In the genomic region with DNA sequence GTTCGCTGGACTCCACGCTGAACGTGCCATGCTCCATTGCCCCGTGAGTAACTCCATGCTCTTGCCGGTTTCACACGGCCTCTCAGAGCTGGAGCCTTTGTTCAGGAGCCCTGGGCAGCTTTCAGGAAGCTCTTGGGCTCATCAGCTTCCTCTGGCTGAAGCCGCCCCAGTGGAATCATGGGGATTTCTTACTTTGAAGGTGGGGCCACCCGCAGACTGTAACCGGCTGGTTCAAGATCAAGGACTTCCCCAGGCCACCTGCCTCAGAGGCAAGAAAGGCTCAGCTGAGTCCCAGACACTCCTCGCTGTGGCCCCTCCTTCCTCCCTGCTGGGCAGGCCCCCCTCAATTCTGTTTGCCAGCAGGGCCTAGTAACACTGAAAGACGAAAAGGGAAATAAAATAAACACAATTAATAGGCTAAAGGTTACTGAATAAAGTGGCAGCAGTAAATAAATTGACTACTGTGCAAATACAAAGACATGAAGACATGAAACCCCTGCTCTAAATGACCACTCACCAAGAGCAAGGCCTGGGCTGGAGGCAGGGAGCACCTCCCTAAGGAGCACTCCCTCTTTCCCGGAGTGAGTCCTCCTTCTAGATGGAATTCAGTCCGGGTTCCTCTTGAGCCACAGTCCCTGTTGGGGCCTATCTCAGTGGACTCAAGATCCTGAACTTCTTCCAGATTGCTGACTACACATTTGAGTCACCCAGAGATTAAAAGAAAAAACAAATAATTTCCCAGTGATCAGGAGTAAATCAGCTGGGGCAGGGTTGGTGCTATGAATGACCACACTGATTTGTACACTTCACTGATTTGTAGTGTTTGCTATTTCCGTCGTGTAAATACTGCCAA, we compare ENCODE assay signal across 8 cellular contexts. TPM values are rescaled to one million over a fixed set of nuclear protein-coding genes. Genes with fewer than 3 reads are reported as not detected.
DNase-seq lines count a peak whose midpoint lies in the region; ATAC-seq and TF ChIP-seq lines count a peak whose summit lies in the region.

No MANE protein-coding gene starts in this region.

- H3K79me2 ChIP-seq in SK-N-SH (ENCODE audit: insufficient read depth), result no peaks in the 10 kb centered on the region

- ATAC-seq in Right ventricle myocardium inferior (peak; percentile 17), HG02571 (IDR thresholded peaks at IDR 0.05; ENCODE audit: unreplicated experiment) (peak; percentile 96), left lung (peak; percentile 91)

- no peak overlapping the region for H3K4me3 ChIP-seq in adipocyte (ENCODE audit: low read length)
- H3K4me3 ChIP-seq in left lung, result no peak overlapping the region
- no peak overlapping the region for H3K4me3 ChIP-seq in SK-N-SH (ENCODE audit: low read depth in 2 of 2, low read length in 1 of 2)

- CTCF ChIA-PET in SK-N-SH (lab: Yijun Ruan, JAX), result no interaction called here

- DNase-seq in Right ventricle myocardium inferior (ENCODE audit: missing footprints), result no peak
- no peak for DNase-seq in cardiac septum (ENCODE audit: low spot score)
- DNase-seq in MV-4-11 (lab: John Stamatoyannopoulos, UW), result peak; percentile 80
- DNase-seq in adipocyte (ENCODE audit: low read depth), result peak; percentile 48
- peak; percentile 77 to 83 for DNase-seq in left lung
- no peak for DNase-seq in SK-N-SH
- DNase-seq in NCI-H128 (lab: John Stamatoyannopoulos, UW; ENCODE audit: unreplicated experiment), result no peak

- no peak for TF ChIP-seq EP300 in SK-N-SH (IDR thresholded peaks at IDR 0.05; ENCODE audit: borderline replicate concordance in 1 of 2, low read depth in 1 of 2, low read length in 1 of 2)

- H3K9ac ChIP-seq in adipocyte (ENCODE audit: low read length), result no peak overlapping the region
- H3K9ac ChIP-seq in SK-N-SH, result no peak overlapping the region

- no peaks in the 10 kb centered on the region for H3K36me3 ChIP-seq in adipocyte (ENCODE audit: control insufficient read depth, insufficient read depth, low read length, severe bottlenecking)
- no peaks in the 10 kb centered on the region for H3K36me3 ChIP-seq in left lung
- H3K36me3 ChIP-seq in SK-N-SH (replicated peaks in 1 of 2; ENCODE audit: control insufficient read depth in 1 of 2, insufficient read depth in 2 of 2, low read length in 1 of 2), result no peaks in the 10 kb centered on the region

- no peak overlapping the region for H2AFZ ChIP-seq in SK-N-SH (ENCODE audit: low read depth)

- no peak for TF ChIP-seq RAD21 in SK-N-SH (IDR thresholded peaks at IDR 0.05; ENCODE audit: low read length)

- H3K9me3 ChIP-seq in adipocyte (ENCODE audit: control insufficient read depth, low read length) (no peaks in the 10 kb centered on the region), left lung (no peaks in the 10 kb centered on the region), SK-N-SH (no peaks in the 10 kb centered on the region)

- WGBS in SK-N-SH (ENCODE audit: low lambda C conversion rate), result 84% methylated on average over 13 of the region's 15 CpGs

- H3K4me2 ChIP-seq in SK-N-SH, result no peak overlapping the region

- H3K27ac ChIP-seq in left lung (peak overlapping the region; percentile 75 to 76), SK-N-SH (ENCODE audit: low read depth in 2 of 2, low read length in 1 of 2) (no peak overlapping the region)

- no peaks in the 10 kb centered on the region for H3F3A ChIP-seq in SK-N-SH (replicated peaks; ENCODE audit: insufficient read depth)

- no peaks in the 10 kb centered on the region for H3K9me2 ChIP-seq in SK-N-SH

- TF ChIP-seq CTCF in left lung (IDR thresholded peaks at IDR 0.05), result no peak
- no peak for TF ChIP-seq CTCF in SK-N-SH (IDR thresholded peaks at IDR 0.05)

- no peaks in the 10 kb centered on the region for H4K20me1 ChIP-seq in SK-N-SH (ENCODE audit: insufficient read depth)

- POLR2A ChIA-PET in SK-N-SH (lab: Yijun Ruan, JAX), result no interaction called here

- H3K27me3 ChIP-seq in adipocyte (replicated peaks; ENCODE audit: control insufficient read depth, insufficient read depth, low read length) (no peaks in the 10 kb centered on the region), left lung (no peaks in the 10 kb centered on the region), SK-N-SH (ENCODE audit: insufficient read depth) (no peaks in the 10 kb centered on the region)

- H3K4me1 ChIP-seq in adipocyte (ENCODE audit: control insufficient read depth, insufficient read depth, low read length) (peaks cover 23% of the 10 kb centered on the region), left lung (peaks cover 0 to 20% of the 10 kb centered on the region in 2 donors), SK-N-SH (ENCODE audit: control insufficient read depth in 1 of 2, insufficient read depth in 2 of 2, low read depth in 1 of 2, low read length in 1 of 2) (no peaks in the 10 kb centered on the region; a peak in 1 of 4 replicates)

- intact Hi-C loops in Right ventricle myocardium inferior (cut with DNase I) (no loop called here), cardiac septum (cut with DNase I) (no loop called here), left lung (cut with DNase I) (no loop called here)

TF ChIP-seq in SK-N-SH, 30 proteins besides CTCF, POLR2A, EP300 and RAD21:
- TF ChIP-seq, protein P1, sequence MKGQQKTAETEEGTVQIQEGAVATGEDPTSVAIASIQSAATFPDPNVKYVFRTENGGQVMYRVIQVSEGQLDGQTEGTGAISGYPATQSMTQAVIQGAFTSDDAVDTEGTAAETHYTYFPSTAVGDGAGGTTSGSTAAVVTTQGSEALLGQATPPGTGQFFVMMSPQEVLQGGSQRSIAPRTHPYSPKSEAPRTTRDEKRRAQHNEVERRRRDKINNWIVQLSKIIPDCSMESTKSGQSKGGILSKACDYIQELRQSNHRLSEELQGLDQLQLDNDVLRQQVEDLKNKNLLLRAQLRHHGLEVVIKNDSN (IDR thresholded peaks at IDR 0.05; ENCODE audit: borderline replicate concordance, low read depth), result no peak
- TF ChIP-seq, protein P2, sequence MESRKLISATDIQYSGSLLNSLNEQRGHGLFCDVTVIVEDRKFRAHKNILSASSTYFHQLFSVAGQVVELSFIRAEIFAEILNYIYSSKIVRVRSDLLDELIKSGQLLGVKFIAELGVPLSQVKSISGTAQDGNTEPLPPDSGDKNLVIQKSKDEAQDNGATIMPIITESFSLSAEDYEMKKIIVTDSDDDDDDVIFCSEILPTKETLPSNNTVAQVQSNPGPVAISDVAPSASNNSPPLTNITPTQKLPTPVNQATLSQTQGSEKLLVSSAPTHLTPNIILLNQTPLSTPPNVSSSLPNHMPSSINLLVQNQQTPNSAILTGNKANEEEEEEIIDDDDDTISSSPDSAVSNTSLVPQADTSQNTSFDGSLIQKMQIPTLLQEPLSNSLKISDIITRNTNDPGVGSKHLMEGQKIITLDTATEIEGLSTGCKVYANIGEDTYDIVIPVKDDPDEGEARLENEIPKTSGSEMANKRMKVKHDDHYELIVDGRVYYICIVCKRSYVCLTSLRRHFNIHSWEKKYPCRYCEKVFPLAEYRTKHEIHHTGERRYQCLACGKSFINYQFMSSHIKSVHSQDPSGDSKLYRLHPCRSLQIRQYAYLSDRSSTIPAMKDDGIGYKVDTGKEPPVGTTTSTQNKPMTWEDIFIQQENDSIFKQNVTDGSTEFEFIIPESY (IDR thresholded peaks at IDR 0.05; ENCODE audit: borderline replicate concordance, low read depth), result no peak
- TF ChIP-seq, protein P3, sequence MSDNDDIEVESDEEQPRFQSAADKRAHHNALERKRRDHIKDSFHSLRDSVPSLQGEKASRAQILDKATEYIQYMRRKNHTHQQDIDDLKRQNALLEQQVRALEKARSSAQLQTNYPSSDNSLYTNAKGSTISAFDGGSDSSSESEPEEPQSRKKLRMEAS (IDR thresholded peaks at IDR 0.05; ENCODE audit: low read depth), result no peak
- no peak for TF ChIP-seq NFIC (IDR thresholded peaks at IDR 0.05; ENCODE audit: borderline replicate concordance)
- TF ChIP-seq, protein P4, sequence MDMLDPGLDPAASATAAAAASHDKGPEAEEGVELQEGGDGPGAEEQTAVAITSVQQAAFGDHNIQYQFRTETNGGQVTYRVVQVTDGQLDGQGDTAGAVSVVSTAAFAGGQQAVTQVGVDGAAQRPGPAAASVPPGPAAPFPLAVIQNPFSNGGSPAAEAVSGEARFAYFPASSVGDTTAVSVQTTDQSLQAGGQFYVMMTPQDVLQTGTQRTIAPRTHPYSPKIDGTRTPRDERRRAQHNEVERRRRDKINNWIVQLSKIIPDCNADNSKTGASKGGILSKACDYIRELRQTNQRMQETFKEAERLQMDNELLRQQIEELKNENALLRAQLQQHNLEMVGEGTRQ (IDR thresholded peaks at IDR 0.05; ENCODE audit: borderline replicate concordance, low read depth, low read length), result no peak
- TF ChIP-seq GATA2 (CRISPR knock-in tag; IDR thresholded peaks at IDR 0.05), result no peak
- TF ChIP-seq EZH2phosphoT487 (IDR thresholded peaks at IDR 0.05; ENCODE audit: borderline replicate concordance, low read depth), result no peak
- no peak for TF ChIP-seq MEF2A (IDR thresholded peaks at IDR 0.05; ENCODE audit: borderline replicate concordance, low read depth)
- no peak for TF ChIP-seq FOXM1 (IDR thresholded peaks at IDR 0.05; ENCODE audit: low read depth)
- TF ChIP-seq GABPA (IDR thresholded peaks at IDR 0.05; ENCODE audit: low read depth), result no peak
- no peak for TF ChIP-seq JUND (IDR thresholded peaks at IDR 0.05)
- no peak for TF ChIP-seq SMC3 (IDR thresholded peaks at IDR 0.05; ENCODE audit: low read depth, low read length)
- no peak for TF ChIP-seq CHD2 (IDR thresholded peaks at IDR 0.05; ENCODE audit: low read length, partially characterized antibody)

RNA-seq across cellular contexts. Expression of a gene that starts 51.0 kb away (rescaled TPM):
- total RNA-seq in Right ventricle myocardium inferior, result not detected
- 0.24 TPM for total RNA-seq in cardiac septum
- total RNA-seq in left lung, result 1 to 10 TPM; 1.2 to 8.8 TPM
- not detected in 2 replicates for polyA plus RNA-seq in SK-N-SH (2012; rRNA removed)
- 0.07 TPM in 1 of 2 replicates, not detected in the other for polyA plus RNA-seq in SK-N-SH (2012; cell fraction: cytosol; rRNA removed)
- polyA plus RNA-seq in SK-N-SH (2012; cell fraction: nucleus; rRNA removed), result 0.35 and 0.39 TPM in 2 replicates

RNA-seq across cellular contexts. Expression of a gene that starts 56.2 kb away (rescaled TPM):
- total RNA-seq in Right ventricle myocardium inferior (0.60 TPM), cardiac septum (0.51 TPM), left lung (1 to 10 TPM in 1 of 2 donors, not detected in 1; 1.2 TPM)
- polyA plus RNA-seq in SK-N-SH (2012; rRNA removed), result not detected in 2 replicates
- polyA plus RNA-seq in SK-N-SH (2012; cell fraction: cytosol; rRNA removed), result not detected in 2 replicates
- polyA plus RNA-seq in SK-N-SH (2012; cell fraction: nucleus; rRNA removed), result not detected in 2 replicates

Comparison
In these comparisons a context has a peak if more than half of its experiments do, and no peak if none do; other contexts are left out.
1. ATAC-seq: peak in every context shown above with its lines; median percentile 96 in HG02571; 91 in left lung; 17 in Right ventricle myocardium inferior.
2. DNase-seq: peak in MV-4-11 (single experiment), adipocyte (single experiment) and left lung (2 of 2); none in Right ventricle myocardium inferior (single experiment), cardiac septum (single experiment), SK-N-SH (single experiment) and NCI-H128 (single experiment).
3. H3K27ac ChIP-seq: peak in left lung (2 of 2); none in SK-N-SH (0 of 2).